In genomic region chr14:58239259-58240210, GRCh38 we compare ENCODE assay signal across 8 cellular contexts. TPM values are rescaled to one million over a fixed set of nuclear protein-coding genes. Genes with fewer than 3 reads are reported as not detected.
DNase-seq lines count a peak whose midpoint lies in the region; ATAC-seq and TF ChIP-seq lines count a peak whose summit lies in the region.

No MANE protein-coding gene starts in this region.

- peak overlapping the region; percentile 77 for H3K4me2 ChIP-seq in BLaER1

- H3K9me3 ChIP-seq in BLaER1: no peaks in the 10 kb centered on the region
- no peaks in the 10 kb centered on the region for H3K9me3 ChIP-seq in HEK293 (ENCODE audit: control insufficient read depth, insufficient read depth, low read depth, low read length)
- H3K9me3 ChIP-seq in lung (ENCODE audit: control insufficient read depth in 2 of 2, insufficient read depth in 1 of 2, low read length in 1 of 2): no peaks in the 10 kb centered on the region

- peak overlapping the region; percentile 76 for H3K9ac ChIP-seq in BLaER1

- H3K4me1 Mint-ChIP-seq in activated CD4-positive, alpha-beta memory T cell treated with anti-CD3 and anti-CD28 coated beads for 36 hours (ENCODE audit: low read depth): peaks cover 23% of the 10 kb centered on the region

- CTCF ChIA-PET in HEK293 (lab: Yijun Ruan, JAX): no interaction called here
- CTCF ChIA-PET in activated CD4-positive, alpha-beta memory T cell treated with anti-CD3 and anti-CD28 coated beads for 36 hours (lab: Charles Lee): interaction anchor here (0.5 to 1.5 kb wide), 3 partner anchors 18 to 157 kb away, joined by 3 to 4 read pairs (median 4); partner anchors contain the start of gene TOMM20L

- intact Hi-C loops in activated CD4-positive, alpha-beta memory T cell treated with anti-CD3 and anti-CD28 coated beads for 36 hours (cut with micrococcal nuclease): loop anchor here (1.0 to 10.0 kb wide), 5 partner anchors 39 to 155 kb away; partner anchors contain the start of genes ACTR10, ARID4A, ARMH4 and TOMM20L

- no peak overlapping the region for H3K27ac ChIP-seq in BLaER1
- peak overlapping the region; percentile 31; the same call in 1 of the 2 replicates for H3K27ac ChIP-seq in HEK293 (ENCODE audit: extremely low read depth, low read depth, low read length)
- peak overlapping the region; percentile 64 to 80 for H3K27ac ChIP-seq in lung (ENCODE audit: low read depth in 1 of 2, low read length in 1 of 2)

- no peaks in the 10 kb centered on the region for H3K27me3 Mint-ChIP-seq in activated CD4-positive, alpha-beta memory T cell treated with anti-CD3 and anti-CD28 coated beads for 36 hours

- POLR2A ChIA-PET in HEK293 (lab: Yijun Ruan, JAX): interaction anchor here (0.6 to 1.4 kb wide), 3 partner anchors 10 to 59 kb away, joined by 3 to 5 read pairs (median 3); partner anchors contain the start of gene ARID4A
- POLR2A ChIA-PET in activated CD4-positive, alpha-beta memory T cell treated with anti-CD3 and anti-CD28 coated beads for 36 hours (lab: Charles Lee): interaction anchor here (0.7 to 1.7 kb wide), 2 partner anchors 58 to 188 kb away, joined by 3 to 9 read pairs; partner anchors contain the start of genes ARID4A, KIAA0586 and TIMM9

- H3K4me3 Mint-ChIP-seq in activated CD4-positive, alpha-beta memory T cell treated with anti-CD3 and anti-CD28 coated beads for 36 hours: no peak overlapping the region

- ATAC-seq in lung (ENCODE audit: insufficient read depth, low FRiP score): peak; percentile 48
- ATAC-seq in GM18861 (IDR thresholded peaks at IDR 0.05; ENCODE audit: unreplicated experiment): no peak

- H3K27ac Mint-ChIP-seq in activated CD4-positive, alpha-beta memory T cell treated with anti-CD3 and anti-CD28 coated beads for 36 hours: no peak overlapping the region

- 2% methylated on average over 23 of the region's 23 CpGs for WGBS in lung, 2 donors

- peak overlapping the region; percentile 69 for H3K4me3 ChIP-seq in BLaER1
- H3K4me3 ChIP-seq in HEK293 (ENCODE audit: low read depth, low read length): peak overlapping the region; percentile 67
- H3K4me3 ChIP-seq in lung: no peak overlapping the region

- TF ChIP-seq CTCF in HEK293 (tag by site-specific recombination; IDR thresholded peaks at IDR 0.05) (no peak), lung (IDR thresholded peaks at IDR 0.05; ENCODE audit: control extremely low read depth, extremely low read depth) (no peak)

- H4K20me1 ChIP-seq in BLaER1: no peaks in the 10 kb centered on the region

- H3K27me3 ChIP-seq in BLaER1 (no peaks in the 10 kb centered on the region), lung (ENCODE audit: control insufficient read depth, insufficient read depth) (no peaks in the 10 kb centered on the region)

- no peaks in the 10 kb centered on the region for H3K9me3 Mint-ChIP-seq in activated CD4-positive, alpha-beta memory T cell treated with anti-CD3 and anti-CD28 coated beads for 36 hours

- H3K36me3 Mint-ChIP-seq in activated CD4-positive, alpha-beta memory T cell treated with anti-CD3 and anti-CD28 coated beads for 36 hours: peaks cover 2% of the 10 kb centered on the region

- peak; percentile 53 for DNase-seq in NCI-H446 treated with DMSO at 0.1 percent for 48 hours (lab: John Stamatoyannopoulos, UW)
- DNase-seq in activated CD4-positive, alpha-beta memory T cell treated with anti-CD3 and anti-CD28 coated beads for 36 hours: peak; percentile 84
- peak; percentile 73 for DNase-seq in effector CD4-positive, alpha-beta T cell
- DNase-seq in lung (ENCODE audit: low spot score): peak; percentile 75
- peak; percentile 67 to 77 (median 68) for DNase-seq in stimulated activated CD4-positive, alpha-beta T cell treated with anti-CD3 and anti-CD28 coated beads, TNF-alpha, amount 100 ng/mL, for 24 hours (ENCODE audit: low read depth in 3 of 3)

- H3K4me1 ChIP-seq in BLaER1 (peaks cover 22% of the 10 kb centered on the region), HEK293 (ENCODE audit: control insufficient read depth, insufficient read depth, low read length) (peaks cover 5% of the 10 kb centered on the region; the same call in 1 of the 2 replicates), lung (ENCODE audit: control insufficient read depth in 2 of 2, insufficient read depth in 2 of 2, low read length in 2 of 2) (peaks cover 0 to 10% of the 10 kb centered on the region in 2 donors)

- H3K36me3 ChIP-seq in BLaER1: peaks cover 17% of the 10 kb centered on the region
- peaks cover 0 to 5% of the 10 kb centered on the region in 2 experiments; a peak in 1 of 3 replicates for H3K36me3 ChIP-seq in HEK293 (ENCODE audit: control insufficient read depth in 2 of 2, insufficient read depth in 1 of 2, low read length in 2 of 2)
- no peaks in the 10 kb centered on the region for H3K36me3 ChIP-seq in lung (ENCODE audit: control insufficient read depth in 2 of 2, insufficient read depth in 2 of 2, low read length in 2 of 2)

TF ChIP-seq in HEK293, 187 proteins besides CTCF, POLR2A, EP300 and RAD21 (continues in another document):
- TF ChIP-seq ZNF302 (tag by site-specific recombination; IDR thresholded peaks at IDR 0.05; ENCODE audit: low read depth) (no peak), GFI1B (tag by site-specific recombination; IDR thresholded peaks at IDR 0.05) (no peak), MYNN (tag by site-specific recombination; IDR thresholded peaks at IDR 0.05; ENCODE audit: borderline replicate concordance) (0 out of 2 replicates have a peak, but pooled peaks have one; percentile 50), ZNF433 (tag by site-specific recombination; IDR thresholded peaks at IDR 0.05; ENCODE audit: low read depth) (no peak), ZNF776 (tag by site-specific recombination; IDR thresholded peaks at IDR 0.05; ENCODE audit: borderline replicate concordance) (no peak), ZNF266 (tag by site-specific recombination; IDR thresholded peaks at IDR 0.05; ENCODE audit: low read depth) (no peak), PRDM1 (tag by site-specific recombination; IDR thresholded peaks at IDR 0.05) (peak; percentile 81), KLF7 (tag by site-specific recombination; IDR thresholded peaks at IDR 0.05; ENCODE audit: borderline replicate concordance) (no peak), ZNF629 (tag by site-specific recombination; IDR thresholded peaks at IDR 0.05) (0 out of 2 replicates have a peak, but pooled peaks have one; percentile 16), ZNF155 (tag by site-specific recombination; IDR thresholded peaks at IDR 0.05) (no peak), ZNF791 (tag by site-specific recombination; IDR thresholded peaks at IDR 0.05) (no peak), REPIN1 (tag by site-specific recombination; IDR thresholded peaks at IDR 0.05; ENCODE audit: low read depth) (no peak), KLF10 (tag by site-specific recombination; IDR thresholded peaks at IDR 0.05) (0 out of 2 replicates have a peak, but pooled peaks have one; percentile 23), ZSCAN30 (tag by site-specific recombination; IDR thresholded peaks at IDR 0.05) (peak; percentile 33; the same call in 1 of the 2 replicates), ZNF664 (tag by site-specific recombination; IDR thresholded peaks at IDR 0.05) (0 out of 2 replicates have a peak, but pooled peaks have one; percentile 13), BCL11B (tag by site-specific recombination; IDR thresholded peaks at IDR 0.05; ENCODE audit: low read depth) (no peak), ZNF580 (tag by site-specific recombination; IDR thresholded peaks at IDR 0.05) (0 out of 2 replicates have a peak, but pooled peaks have one; percentile 23), KLF1 (tag by site-specific recombination; IDR thresholded peaks at IDR 0.05) (no peak), ZNF645 (tag by site-specific recombination; IDR thresholded peaks at IDR 0.05) (no peak)
- TF ChIP-seq, protein P1, sequence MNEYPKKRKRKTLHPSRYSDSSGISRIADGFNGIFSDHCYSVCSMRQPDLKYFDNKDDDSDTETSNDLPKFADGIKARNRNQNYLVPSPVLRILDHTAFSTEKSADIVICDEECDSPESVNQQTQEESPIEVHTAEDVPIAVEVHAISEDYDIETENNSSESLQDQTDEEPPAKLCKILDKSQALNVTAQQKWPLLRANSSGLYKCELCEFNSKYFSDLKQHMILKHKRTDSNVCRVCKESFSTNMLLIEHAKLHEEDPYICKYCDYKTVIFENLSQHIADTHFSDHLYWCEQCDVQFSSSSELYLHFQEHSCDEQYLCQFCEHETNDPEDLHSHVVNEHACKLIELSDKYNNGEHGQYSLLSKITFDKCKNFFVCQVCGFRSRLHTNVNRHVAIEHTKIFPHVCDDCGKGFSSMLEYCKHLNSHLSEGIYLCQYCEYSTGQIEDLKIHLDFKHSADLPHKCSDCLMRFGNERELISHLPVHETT (tag by site-specific recombination; IDR thresholded peaks at IDR 0.05): 0 out of 2 replicates have a peak, but pooled peaks have one; percentile 22

RNA-seq across cellular contexts. Expression of gene PSMA3, which starts 5.1 kb away (rescaled TPM):
- total RNA-seq in activated CD4-positive, alpha-beta memory T cell treated with anti-CD3 and anti-CD28 coated beads for 36 hours: 100 to 1,000 TPM; 349 to 355 TPM
- 100 to 1,000 TPM in 1 of 2 donors, 10 to 100 TPM in 1; 64.3 to 167 TPM for total RNA-seq in lung
- 100 to 1,000 TPM; 194 to 302 TPM for polyA plus RNA-seq in lung

RNA-seq across cellular contexts. Expression of gene ACTR10, which starts 39.6 kb away (rescaled TPM):
- total RNA-seq in activated CD4-positive, alpha-beta memory T cell treated with anti-CD3 and anti-CD28 coated beads for 36 hours: 10 to 100 TPM; 45.3 to 47.0 TPM
- 10 to 100 TPM; 56.7 to 83.6 TPM for total RNA-seq in lung
- polyA plus RNA-seq in lung: 10 to 100 TPM; 53.8 to 77.9 TPM

RNA-seq across cellular contexts. Expression of gene ARID4A, which starts 58.8 kb away (rescaled TPM):
- total RNA-seq in activated CD4-positive, alpha-beta memory T cell treated with anti-CD3 and anti-CD28 coated beads for 36 hours: 10 to 100 TPM; 24.1 to 28.1 TPM
- 10 to 100 TPM; 21.5 to 49.3 TPM for total RNA-seq in lung
- 1 to 10 TPM; 7.3 to 8.9 TPM for polyA plus RNA-seq in lung
